Comparison of ENCODE assay signal across 16 cellular contexts in the genomic region with DNA sequence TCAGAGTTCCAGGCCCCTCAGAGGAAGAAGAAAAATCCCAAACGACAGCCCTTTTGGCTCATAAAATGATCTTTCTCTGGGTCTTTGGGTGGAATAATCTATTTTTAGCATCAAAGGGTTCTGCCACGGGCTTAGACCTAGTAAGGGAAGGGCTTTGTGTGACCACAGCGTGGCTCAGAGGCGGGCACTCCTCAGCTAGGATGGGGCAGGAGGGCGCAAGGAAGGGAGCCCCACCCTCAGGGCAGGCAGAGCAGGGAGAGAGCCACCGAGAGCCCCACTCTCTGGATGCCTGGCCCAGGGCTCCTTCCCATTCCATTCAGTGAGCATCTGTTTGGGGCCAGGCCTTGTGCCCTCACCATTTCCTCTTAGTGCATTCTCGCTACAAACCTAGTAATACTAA. TPM values are rescaled to one million over a fixed set of nuclear protein-coding genes. Genes with fewer than 3 reads are reported as not detected.
DNase-seq lines count a peak whose midpoint lies in the region; ATAC-seq and TF ChIP-seq lines count a peak whose summit lies in the region.
"Had no signal": no experiment of that assay in that cellular context is flagged by ENCODE, and none has a peak within 500 bp of the region (broad histone marks: within the 10 kb centered on the region; RNA-seq: fewer than 3 reads in every experiment).

No MANE protein-coding gene starts in this region.

- H3K27ac Mint-ChIP-seq in MCF 10A (ENCODE audit: low read depth, unreplicated experiment) = peak overlapping the region; percentile 32
- H3K27ac Mint-ChIP-seq in WTC11 = peak overlapping the region; percentile 54; the same call in 1 of the 2 replicates
- peak overlapping the region; percentile 18 for H3K27ac Mint-ChIP-seq in memory B cell
- no peak overlapping the region for H3K27ac Mint-ChIP-seq in glutamatergic neuron (ENCODE audit: unreplicated experiment)

- no peaks in the 10 kb centered on the region for H3K27me3 ChIP-seq in breast epithelium
- H3K27me3 ChIP-seq: foreskin keratinocyte, right lobe of liver, transverse colon had no signal

- POLR2A ChIA-PET in MCF 10A (lab: Yijun Ruan, JAX) = no interaction called here
- POLR2A ChIA-PET in WTC11 (lab: Charles Lee) = no interaction called here

- H3K4me1 Mint-ChIP-seq in MCF 10A (ENCODE audit: insufficient read depth, unreplicated experiment) = peaks cover 21% of the 10 kb centered on the region
- H3K4me1 Mint-ChIP-seq in WTC11 = peaks cover 33% of the 10 kb centered on the region
- peaks cover 8% of the 10 kb centered on the region for H3K4me1 Mint-ChIP-seq in memory B cell
- H3K4me1 Mint-ChIP-seq in glutamatergic neuron (ENCODE audit: low read depth, unreplicated experiment) = peaks cover 9% of the 10 kb centered on the region

- peaks cover 10 to 15% of the 10 kb centered on the region in 2 donors for H3K9me3 ChIP-seq in breast epithelium

- no peak overlapping the region for H3K4me3 Mint-ChIP-seq in MCF 10A (ENCODE audit: unreplicated experiment)
- no peak overlapping the region for H3K4me3 Mint-ChIP-seq in WTC11
- H3K4me3 Mint-ChIP-seq in memory B cell = no peak overlapping the region
- H3K4me3 Mint-ChIP-seq in glutamatergic neuron (ENCODE audit: unreplicated experiment) = no peak overlapping the region

- DNase-seq in MCF 10A (ENCODE audit: unreplicated experiment) (no peak), breast epithelium (ENCODE audit: low spot score in 2 of 2) (no peak), WTC11 (ENCODE audit: low spot score) (no peak), memory B cell (ENCODE audit: low spot score in 2 of 2) (no peak), AG20443 (ENCODE audit: low spot score) (no peak), glutamatergic neuron (no peak), EL (no peak)
- DNase-seq: NCI-H187, transverse colon had no signal

- no peak for ATAC-seq in WTC11
- ATAC-seq in memory B cell (ENCODE audit: low read depth) = no peak
- no peak for ATAC-seq in GM21423 (IDR thresholded peaks at IDR 0.05; ENCODE audit: unreplicated experiment)
- ATAC-seq: Panc1, right lobe of liver had no signal

- intact Hi-C loops in MCF 10A (cut with micrococcal nuclease) = no loop called here
- intact Hi-C loops in breast epithelium (cut with DNase I; ENCODE audit: low total_unique reads) = no loop called here

- no peak for TF ChIP-seq POLR2A in breast epithelium (IDR thresholded peaks at IDR 0.05)

- TF ChIP-seq CTCF in MCF 10A (IDR thresholded peaks at IDR 0.05; ENCODE audit: unreplicated experiment) = no peak
- no peak for TF ChIP-seq CTCF in breast epithelium (IDR thresholded peaks at IDR 0.05)
- no peak for TF ChIP-seq CTCF in WTC11 (IDR thresholded peaks at IDR 0.05)
- TF ChIP-seq CTCF in glutamatergic neuron (IDR thresholded peaks at IDR 0.05; ENCODE audit: partially characterized antibody, unreplicated experiment) = no peak

- H3K36me3 ChIP-seq in breast epithelium = no peaks in the 10 kb centered on the region
- H3K36me3 ChIP-seq: right lobe of liver, transverse colon had no signal

- H3K27ac ChIP-seq in breast epithelium = no peak overlapping the region
- H3K27ac ChIP-seq: foreskin keratinocyte, right lobe of liver, transverse colon had no signal

- H3K4me1 ChIP-seq in breast epithelium = no peaks in the 10 kb centered on the region
- H3K4me1 ChIP-seq: right lobe of liver, transverse colon had no signal

- BruUV-seq in MCF 10A (replicated peaks; lab: Mats Ljungman, UMichigan) = no TSS peak

- no peak overlapping the region for H3K4me3 ChIP-seq in breast epithelium
- H3K4me3 ChIP-seq: lung, right lobe of liver, transverse colon had no signal

- H3K9me3 Mint-ChIP-seq in MCF 10A (ENCODE audit: unreplicated experiment) (peaks cover 20% of the 10 kb centered on the region), WTC11 (peaks cover 26% of the 10 kb centered on the region), memory B cell (peaks cover 14% of the 10 kb centered on the region), glutamatergic neuron (ENCODE audit: unreplicated experiment) (peaks cover 9% of the 10 kb centered on the region)

- no peaks in the 10 kb centered on the region for H3K27me3 Mint-ChIP-seq in MCF 10A (ENCODE audit: insufficient read depth, unreplicated experiment)
- peaks cover 4% of the 10 kb centered on the region for H3K27me3 Mint-ChIP-seq in WTC11 (ENCODE audit: low read depth)
- H3K27me3 Mint-ChIP-seq in memory B cell = no peaks in the 10 kb centered on the region
- peaks cover 2% of the 10 kb centered on the region for H3K27me3 Mint-ChIP-seq in glutamatergic neuron (ENCODE audit: unreplicated experiment)

- H3K36me3 Mint-ChIP-seq in MCF 10A (ENCODE audit: insufficient read depth, unreplicated experiment) (peaks cover 5% of the 10 kb centered on the region), WTC11 (peaks cover 21% of the 10 kb centered on the region), memory B cell (peaks cover 9% of the 10 kb centered on the region), glutamatergic neuron (ENCODE audit: unreplicated experiment) (peaks cover 18% of the 10 kb centered on the region)

- CTCF ChIA-PET in MCF 10A (lab: Yijun Ruan, JAX) = interaction anchor here (0.6 to 1.2 kb wide), 3 partner anchors 39 to 923 kb away, joined by 3 to 4 read pairs (median 3); no protein-coding TSS in a partner anchor
- CTCF ChIA-PET in WTC11 (lab: Charles Lee) = interaction anchor here (0.9 to 4.4 kb wide), 8 partner anchors 9 to 283 kb away, joined by 3 to 16 read pairs (median 6); no protein-coding TSS in a partner anchor

TF ChIP-seq in WTC11, 78 proteins besides CTCF, POLR2A, EP300 and RAD21 (continues in another document):
- TF ChIP-seq JAZF1 (CRISPR knock-in tag; IDR thresholded peaks at IDR 0.05) = no peak
- no peak for TF ChIP-seq SMAD4 (CRISPR knock-in tag; IDR thresholded peaks at IDR 0.05)
- no peak for TF ChIP-seq ZNF396 (CRISPR knock-in tag; IDR thresholded peaks at IDR 0.05; ENCODE audit: borderline replicate concordance)
- no peak for TF ChIP-seq STAT6 (CRISPR knock-in tag; conservative IDR thresholded peaks at IDR 0.05; ENCODE audit: low read depth)
- TF ChIP-seq HMGXB4 (CRISPR knock-in tag; IDR thresholded peaks at IDR 0.05) = no peak
- TF ChIP-seq, protein P1, sequence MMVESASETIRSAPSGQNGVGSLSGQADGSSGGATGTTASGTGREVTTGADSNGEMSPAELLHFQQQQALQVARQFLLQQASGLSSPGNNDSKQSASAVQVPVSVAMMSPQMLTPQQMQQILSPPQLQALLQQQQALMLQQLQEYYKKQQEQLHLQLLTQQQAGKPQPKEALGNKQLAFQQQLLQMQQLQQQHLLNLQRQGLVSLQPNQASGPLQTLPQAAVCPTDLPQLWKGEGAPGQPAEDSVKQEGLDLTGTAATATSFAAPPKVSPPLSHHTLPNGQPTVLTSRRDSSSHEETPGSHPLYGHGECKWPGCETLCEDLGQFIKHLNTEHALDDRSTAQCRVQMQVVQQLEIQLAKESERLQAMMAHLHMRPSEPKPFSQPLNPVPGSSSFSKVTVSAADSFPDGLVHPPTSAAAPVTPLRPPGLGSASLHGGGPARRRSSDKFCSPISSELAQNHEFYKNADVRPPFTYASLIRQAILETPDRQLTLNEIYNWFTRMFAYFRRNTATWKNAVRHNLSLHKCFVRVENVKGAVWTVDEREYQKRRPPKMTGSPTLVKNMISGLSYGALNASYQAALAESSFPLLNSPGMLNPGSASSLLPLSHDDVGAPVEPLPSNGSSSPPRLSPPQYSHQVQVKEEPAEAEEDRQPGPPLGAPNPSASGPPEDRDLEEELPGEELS (CRISPR knock-in tag; IDR thresholded peaks at IDR 0.05) = no peak

RNA-seq across cellular contexts. Expression of gene RUNX3, which starts 41.5 kb away (rescaled TPM):
- total RNA-seq in MCF 10A (2022) (not detected in 2 replicates), breast epithelium (1 to 10 TPM; 1.9 to 9.1 (median 5.6) TPM), WTC11 (2021) (1.5 to 1.8 TPM (median 1.8 TPM) in 3 replicates), glutamatergic neuron (ENCODE audit: unreplicated experiment) (0.15 TPM)
- total RNA-seq: cerebellum, foreskin keratinocyte, LHCN-M2 had no signal
